Comparison of ENCODE assay signal across 21 cellular contexts in genomic region chr4:145614235-145614615, GRCh38.
"Had no signal": no experiment of that assay in that cellular context is flagged by ENCODE, and none has a peak within 500 bp of the region (broad histone marks: within the 10 kb centered on the region; RNA-seq: fewer than 3 reads in every experiment).

No MANE protein-coding gene starts in this region.

- H3K27ac ChIP-seq: esophagus muscularis mucosa, gastrocnemius medialis, neutrophil, right atrium auricular region, tibial artery, upper lobe of left lung, uterus had no signal

- FAIRE-seq: endometrium, kidney had no signal

- ATAC-seq: gastrocnemius medialis, left colon, left ventricle myocardium superior had no signal

- H3K9me3 ChIP-seq: esophagus muscularis mucosa, gastrocnemius medialis, neutrophil, right atrium auricular region, tibial artery, upper lobe of left lung, uterus had no signal

- H3K36me3 ChIP-seq: esophagus muscularis mucosa, gastrocnemius medialis, neutrophil, right atrium auricular region, tibial artery, upper lobe of left lung, uterus had no signal

- H3K27me3 ChIP-seq: esophagus muscularis mucosa, gastrocnemius medialis, neutrophil, right atrium auricular region, tibial artery, upper lobe of left lung, uterus had no signal

- DNase-seq: cortex of kidney; effector memory CD4-positive, alpha-beta T cell; gastrocnemius medialis; immature natural killer cell; kidney; left colon; left ventricle myocardium superior; mesendoderm; naive thymus-derived CD4-positive, alpha-beta T cell; posterior cingulate gyrus; stimulated activated CD4-positive, alpha-beta T cell treated with anti-CD3 and anti-CD28 coated beads, Interleukin-4, amount 100 ng/mL, for 1 hour; stimulated activated CD8-positive, alpha-beta memory T cell treated with anti-CD3 and anti-CD28 coated beads, Interleukin-4, amount 100 ng/mL, for 48 hours; tibial artery; upper lobe of left lung; uterus had no signal

- H3K4me2 ChIP-seq: smooth muscle cell had no signal

- H3K4me3 ChIP-seq: esophagus muscularis mucosa, gastrocnemius medialis, lung, right atrium auricular region, smooth muscle cell, tibial artery, upper lobe of left lung, uterus had no signal
